20 cellular contexts compared by ENCODE assay signal in genomic region chr5:67085616-67086015, GRCh38.
A peak's percentile ranks its signal among the peaks of the same experiment; 100 is the strongest.
DNase-seq lines count a peak whose midpoint lies in the region; TF ChIP-seq lines count a peak whose summit lies in the region.
"Had no signal": no experiment of that assay in that cellular context is flagged by ENCODE, and none has a peak within 500 bp of the region (broad histone marks: within the 10 kb centered on the region; RNA-seq: fewer than 3 reads in every experiment).

No MANE protein-coding gene starts in this region.

- peaks cover 9% of the 10 kb centered on the region for H3K4me1 Mint-ChIP-seq in HFFc6 (ENCODE audit: low read depth)
- H3K4me1 Mint-ChIP-seq: immature natural killer cell had no signal

- H3K27me3 ChIP-seq in endocrine pancreas (ENCODE audit: control insufficient read depth, insufficient read depth, low read length) = no peaks in the 10 kb centered on the region
- H3K27me3 ChIP-seq in uterus = no peaks in the 10 kb centered on the region
- H3K27me3 ChIP-seq: heart left ventricle, testis had no signal

- peak; percentile 61 for DNase-seq in DMS 273 (lab: John Stamatoyannopoulos, UW; ENCODE audit: unreplicated experiment)
- DNase-seq in NCI-H1417 treated with DMSO at 0.1 percent for 48 hours (lab: John Stamatoyannopoulos, UW) = peak; percentile 37
- DNase-seq in NCI-H345 (lab: John Stamatoyannopoulos, UW) = peak; percentile 55
- DNase-seq in mesenteric fat pad (ENCODE audit: low spot score) = no peak
- DNase-seq in HFFc6 = no peak
- no peak for DNase-seq in uterus
- DNase-seq in putamen (ENCODE audit: low spot score) = no peak
- DNase-seq: activated effector memory CD4-positive, alpha-beta T cell treated with Interleukin-2 at 50 U/mL for 16 hours; caudate nucleus; GM23248; heart left ventricle; immature natural killer cell; lower lobe of right lung; naive thymus-derived CD8-positive, alpha-beta T cell; T-helper 17 cell; testis had no signal

- H3K27ac ChIP-seq in uterus = no peak overlapping the region
- H3K27ac ChIP-seq: GM23248, heart left ventricle, lower lobe of right lung, prostate gland, testis had no signal

- H3K9me3 ChIP-seq in endocrine pancreas (ENCODE audit: control insufficient read depth, low read length) = no peaks in the 10 kb centered on the region
- no peaks in the 10 kb centered on the region for H3K9me3 ChIP-seq in uterus
- H3K9me3 ChIP-seq: heart left ventricle, lower lobe of right lung, prostate gland, testis had no signal

- no peaks in the 10 kb centered on the region for H3K36me3 ChIP-seq in endocrine pancreas (ENCODE audit: control insufficient read depth, insufficient read depth, low read length)
- H3K36me3 ChIP-seq in uterus = no peaks in the 10 kb centered on the region
- H3K36me3 ChIP-seq: lower lobe of right lung, prostate gland had no signal

- H3K4me1 ChIP-seq in endocrine pancreas (ENCODE audit: control insufficient read depth, insufficient read depth, low read length) = peaks cover 58% of the 10 kb centered on the region
- no peaks in the 10 kb centered on the region for H3K4me1 ChIP-seq in uterus
- H3K4me1 ChIP-seq: prostate gland, testis had no signal

- no peak for TF ChIP-seq CTCF in HFFc6 (IDR thresholded peaks at IDR 0.05)
- TF ChIP-seq CTCF in uterus (IDR thresholded peaks at IDR 0.05) = no peak

- H3K9me3 Mint-ChIP-seq in HFFc6 = no peaks in the 10 kb centered on the region
- H3K9me3 Mint-ChIP-seq: immature natural killer cell; naive thymus-derived CD8-positive, alpha-beta T cell; WTC11 had no signal

- H3K4me3 ChIP-seq in endocrine pancreas (ENCODE audit: control insufficient read depth, insufficient read depth, low read length) (peak overlapping the region; percentile 16), uterus (no peak overlapping the region)
- H3K4me3 ChIP-seq: GM23248, heart left ventricle, K562, lower lobe of right lung, prostate gland, testis had no signal

- H3K36me3 Mint-ChIP-seq in HFFc6 (ENCODE audit: low read depth) = no peaks in the 10 kb centered on the region
- H3K36me3 Mint-ChIP-seq: immature natural killer cell had no signal

- H3K27ac Mint-ChIP-seq in HFFc6 = no peak overlapping the region
- H3K27ac Mint-ChIP-seq: immature natural killer cell; naive thymus-derived CD8-positive, alpha-beta T cell; T-helper 17 cell; WTC11 had no signal

- no peak overlapping the region for H3K4me3 Mint-ChIP-seq in HFFc6
- H3K4me3 Mint-ChIP-seq: immature natural killer cell; naive thymus-derived CD8-positive, alpha-beta T cell; T-helper 17 cell; WTC11 had no signal

- no peaks in the 10 kb centered on the region; the same call in 1 of the 2 replicates for H3K27me3 Mint-ChIP-seq in HFFc6 (ENCODE audit: insufficient read depth)
- H3K27me3 Mint-ChIP-seq: naive thymus-derived CD8-positive, alpha-beta T cell; T-helper 17 cell had no signal

- intact Hi-C loops in uterus (cut with DNase I; ENCODE audit: low total_unique reads) = no loop called here

- H3K9ac ChIP-seq in endocrine pancreas (ENCODE audit: control insufficient read depth, insufficient read depth, low read length) = no peak overlapping the region
- H3K9ac ChIP-seq: GM23248 had no signal

- TF ChIP-seq POLR2A in uterus (IDR thresholded peaks at IDR 0.05) = no peak

Comparison
In these comparisons a context has a peak if more than half of its experiments do, and no peak if none do; other contexts are left out.
1. DNase-seq: peak in DMS 273 (single experiment), NCI-H1417 treated with DMSO at 0.1 percent for 48 hours (single experiment) and NCI-H345 (single experiment); none in mesenteric fat pad (single experiment), HFFc6 (single experiment), uterus (0 of 2) and putamen (single experiment).